9 cellular contexts compared by ENCODE assay signal in the genomic region with DNA sequence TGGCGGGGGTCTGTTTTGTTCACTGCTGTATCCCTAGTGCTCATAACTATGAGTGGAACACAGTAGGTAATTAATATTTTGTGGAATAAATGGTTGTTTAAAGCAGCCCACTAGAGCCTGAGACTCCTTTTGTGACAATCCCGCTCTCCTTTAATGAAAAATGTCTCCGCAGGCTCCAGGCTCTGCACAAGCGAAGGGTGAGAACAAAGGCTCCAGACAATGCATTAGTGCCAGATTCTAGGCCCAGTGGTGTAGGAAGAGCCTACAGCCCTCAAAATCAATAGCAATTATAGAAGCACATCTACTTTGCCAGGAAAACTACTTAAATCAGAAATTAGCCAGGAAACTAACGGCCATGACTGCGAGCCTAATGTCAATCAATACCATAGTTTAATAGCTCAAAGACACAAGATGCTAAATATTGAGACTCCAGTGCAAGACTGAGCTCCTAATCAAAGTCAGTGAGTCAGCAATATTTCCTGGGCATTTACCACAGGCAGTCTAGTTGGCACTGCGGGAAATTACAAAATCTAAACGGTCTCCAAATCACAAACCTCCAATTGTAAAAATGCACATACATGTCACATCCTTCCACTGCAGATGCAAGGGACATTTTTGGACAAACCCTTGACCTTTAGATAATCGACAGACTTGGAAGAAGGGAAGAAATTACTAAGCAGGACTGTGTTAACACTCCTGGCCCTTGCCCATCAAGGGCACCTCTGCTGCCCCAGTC. TPM values are rescaled to one million over a fixed set of nuclear protein-coding genes. Genes with fewer than 3 reads are reported as not detected.
DNase-seq lines count a peak whose midpoint lies in the region; ATAC-seq and TF ChIP-seq lines count a peak whose summit lies in the region.
"Had no signal": no experiment of that assay in that cellular context is flagged by ENCODE, and none has a peak within 500 bp of the region (broad histone marks: within the 10 kb centered on the region; RNA-seq: fewer than 3 reads in every experiment).

No MANE protein-coding gene starts in this region.

- no peaks in the 10 kb centered on the region for H3K9me3 ChIP-seq in hepatocyte (ENCODE audit: low read depth)
- H3K9me3 ChIP-seq in thyroid gland = no peaks in the 10 kb centered on the region

- H3K4me1 Mint-ChIP-seq in T-helper 2 cell treated with Interferon-gamma antibody and Interleukin-4, amounts not matched to agents 5 μg/mL and 100 μg/mL, for 36 hours (ENCODE audit: low read depth) = peaks cover 66% of the 10 kb centered on the region
- H3K4me1 Mint-ChIP-seq in activated T-helper 1 cell treated with anti-CD3 and anti-CD28 coated beads, Interleukin-12 subunit alpha, Interleukin-12 subunit beta, Interleukin-2, Interleukin-4 antibody, amounts not matched to agents 30 ng/mL and 10 ng/mL and 1 ng/mL, durations not matched to agents 14 hours and 24 hours and 36 hours (ENCODE audit: low read depth) = peaks cover 78% of the 10 kb centered on the region

- H3K27me3 ChIP-seq in hepatocyte (no peaks in the 10 kb centered on the region), thyroid gland (no peaks in the 10 kb centered on the region)

- peak overlapping the region; percentile 94 for H3K4me3 ChIP-seq in hepatocyte
- H3K4me3 ChIP-seq in thyroid gland (replicated peaks in 1 of 3) = peak overlapping the region in 1 of 3 donors; percentile 91

- ATAC-seq in HG03139 (IDR thresholded peaks at IDR 0.05; ENCODE audit: unreplicated experiment) = no peak

- no peak for TF ChIP-seq POLR2A in thyroid gland (IDR thresholded peaks at IDR 0.05)

- no peaks in the 10 kb centered on the region for H3K9me3 Mint-ChIP-seq in T-helper 2 cell treated with Interferon-gamma antibody and Interleukin-4, amounts not matched to agents 5 μg/mL and 100 μg/mL, for 36 hours
- no peaks in the 10 kb centered on the region for H3K9me3 Mint-ChIP-seq in activated T-helper 1 cell treated with anti-CD3 and anti-CD28 coated beads, Interleukin-12 subunit alpha, Interleukin-12 subunit beta, Interleukin-2, Interleukin-4 antibody, amounts not matched to agents 30 ng/mL and 10 ng/mL and 1 ng/mL, durations not matched to agents 14 hours and 24 hours and 36 hours

- DNase-seq in T-helper 2 cell treated with Interferon-gamma antibody and Interleukin-4, amounts not matched to agents 5 μg/mL and 100 μg/mL, for 36 hours (ENCODE audit: low spot score) = no peak
- no peak for DNase-seq in T-helper 2 cell
- DNase-seq in activated T-helper 1 cell treated with anti-CD3 and anti-CD28 coated beads, Interleukin-12 subunit alpha, Interleukin-12 subunit beta, Interleukin-2, Interleukin-4 antibody, amounts not matched to agents 30 ng/mL and 10 ng/mL and 1 ng/mL, durations not matched to agents 14 hours and 24 hours and 36 hours (ENCODE audit: low spot score) = no peak
- no peak for DNase-seq in hepatocyte (ENCODE audit: low spot score)
- no peak for DNase-seq in thyroid gland
- no peak for DNase-seq in NCI-H774 (lab: John Stamatoyannopoulos, UW)
- no peak for DNase-seq in ecto neural progenitor cell (ENCODE audit: low spot score)

- H3K4me3 Mint-ChIP-seq in T-helper 2 cell treated with Interferon-gamma antibody and Interleukin-4, amounts not matched to agents 5 μg/mL and 100 μg/mL, for 36 hours = peak overlapping the region; percentile 47
- peak overlapping the region; percentile 59 for H3K4me3 Mint-ChIP-seq in activated T-helper 1 cell treated with anti-CD3 and anti-CD28 coated beads, Interleukin-12 subunit alpha, Interleukin-12 subunit beta, Interleukin-2, Interleukin-4 antibody, amounts not matched to agents 30 ng/mL and 10 ng/mL and 1 ng/mL, durations not matched to agents 14 hours and 24 hours and 36 hours

- H3K36me3 Mint-ChIP-seq in T-helper 2 cell treated with Interferon-gamma antibody and Interleukin-4, amounts not matched to agents 5 μg/mL and 100 μg/mL, for 36 hours (ENCODE audit: low read depth) = peaks cover 56% of the 10 kb centered on the region
- peaks cover 36% of the 10 kb centered on the region for H3K36me3 Mint-ChIP-seq in activated T-helper 1 cell treated with anti-CD3 and anti-CD28 coated beads, Interleukin-12 subunit alpha, Interleukin-12 subunit beta, Interleukin-2, Interleukin-4 antibody, amounts not matched to agents 30 ng/mL and 10 ng/mL and 1 ng/mL, durations not matched to agents 14 hours and 24 hours and 36 hours (ENCODE audit: low read depth)

- intact Hi-C loops in activated T-helper 1 cell treated with anti-CD3 and anti-CD28 coated beads, Interleukin-12 subunit alpha, Interleukin-12 subunit beta, Interleukin-2, Interleukin-4 antibody, amounts not matched to agents 30 ng/mL and 10 ng/mL and 1 ng/mL, durations not matched to agents 14 hours and 24 hours and 36 hours (cut with micrococcal nuclease) = loop anchor here (2.0 to 10.0 kb wide), 5 partner anchors 47 to 707 kb away; a partner anchor contains a TSS
- intact Hi-C loops in thyroid gland (cut with DNase I) = loop anchor here (5.0 kb wide), 1 partner anchor 33 kb away; no protein-coding TSS in a partner anchor

- no peak overlapping the region for H2AFZ ChIP-seq in hepatocyte

- H3K27ac ChIP-seq in hepatocyte (peak overlapping the region; percentile 100), thyroid gland (peak overlapping the region; percentile 48 to 99 (median 98))
- H3K27ac ChIP-seq: HL-60 had no signal

- WGBS in hepatocyte (ENCODE audit: low lambda C conversion rate, missing lambda C conversion rate) = 86% methylated on average over 9 of the region's 9 CpGs
- 79 to 83% methylated on average over 9 of the region's 9 CpGs for WGBS in thyroid gland, 2 donors

- H3K27ac Mint-ChIP-seq in T-helper 2 cell treated with Interferon-gamma antibody and Interleukin-4, amounts not matched to agents 5 μg/mL and 100 μg/mL, for 36 hours = peak overlapping the region; percentile 37
- peak overlapping the region; percentile 3 for H3K27ac Mint-ChIP-seq in activated T-helper 1 cell treated with anti-CD3 and anti-CD28 coated beads, Interleukin-12 subunit alpha, Interleukin-12 subunit beta, Interleukin-2, Interleukin-4 antibody, amounts not matched to agents 30 ng/mL and 10 ng/mL and 1 ng/mL, durations not matched to agents 14 hours and 24 hours and 36 hours

- H3K27me3 Mint-ChIP-seq in T-helper 2 cell treated with Interferon-gamma antibody and Interleukin-4, amounts not matched to agents 5 μg/mL and 100 μg/mL, for 36 hours (ENCODE audit: low read depth) = peaks cover 3% of the 10 kb centered on the region
- no peaks in the 10 kb centered on the region for H3K27me3 Mint-ChIP-seq in activated T-helper 1 cell treated with anti-CD3 and anti-CD28 coated beads, Interleukin-12 subunit alpha, Interleukin-12 subunit beta, Interleukin-2, Interleukin-4 antibody, amounts not matched to agents 30 ng/mL and 10 ng/mL and 1 ng/mL, durations not matched to agents 14 hours and 24 hours and 36 hours (ENCODE audit: insufficient read depth)

- H3K4me2 ChIP-seq in hepatocyte = peak overlapping the region; percentile 93

- TF ChIP-seq CTCF in hepatocyte (IDR thresholded peaks at IDR 0.05; ENCODE audit: poor library complexity) (no peak), thyroid gland (IDR thresholded peaks at IDR 0.05) (no peak)

- no peaks in the 10 kb centered on the region for H3K36me3 ChIP-seq in hepatocyte (replicated peaks; ENCODE audit: insufficient read depth, low read depth)
- H3K36me3 ChIP-seq in thyroid gland = no peaks in the 10 kb centered on the region

- peaks cover 64% of the 10 kb centered on the region for H3K79me2 ChIP-seq in hepatocyte

- H3K4me1 ChIP-seq in hepatocyte (ENCODE audit: insufficient read depth) = peaks cover 78% of the 10 kb centered on the region
- H3K4me1 ChIP-seq in thyroid gland = peaks cover 60 to 62% of the 10 kb centered on the region in 2 donors

- peaks cover 25% of the 10 kb centered on the region for H4K20me1 ChIP-seq in hepatocyte (ENCODE audit: insufficient read depth, poor library complexity, severe bottlenecking)

- H3K9me2 ChIP-seq in hepatocyte (replicated peaks; ENCODE audit: insufficient read depth) = no peaks in the 10 kb centered on the region

RNA-seq across cellular contexts. Expression of a gene that starts 2.3 kb away (rescaled TPM):
- 243 and 247 TPM in 2 replicates for total RNA-seq in activated T-helper 1 cell treated with anti-CD3 and anti-CD28 coated beads, Interleukin-12 subunit alpha, Interleukin-12 subunit beta, Interleukin-2, Interleukin-4 antibody, amounts not matched to agents 30 ng/mL and 10 ng/mL and 1 ng/mL, durations not matched to agents 14 hours and 24 hours and 36 hours
- total RNA-seq in hepatocyte (1,102 and 1,220 TPM in 2 replicates), thyroid gland (100 to 1,000 TPM; 436 to 796 (median 612) TPM)
- polyA plus RNA-seq in hepatocyte = 1,699 and 1,702 TPM in 2 replicates
